29 cellular contexts compared by ENCODE assay signal in the genomic region with DNA sequence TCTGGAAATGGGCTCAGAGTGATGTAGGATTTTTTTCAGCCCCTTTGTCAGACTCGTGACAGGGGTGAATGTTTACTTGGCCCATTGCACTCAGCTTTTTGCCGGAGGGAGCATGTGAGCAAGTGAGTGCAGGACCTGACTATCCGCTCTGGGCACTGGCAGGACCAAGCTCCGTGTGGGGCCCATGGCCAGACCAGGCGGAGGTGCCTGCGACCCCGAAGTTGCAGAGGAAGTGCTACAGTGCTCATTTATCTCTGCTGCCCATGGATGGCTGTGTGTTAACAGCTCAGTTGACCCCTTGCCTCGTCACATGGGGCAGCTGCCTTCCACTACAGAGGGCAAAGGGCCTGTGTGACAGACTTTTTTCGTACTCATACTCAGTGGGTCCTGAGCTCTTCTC.
A peak's percentile ranks its signal among the peaks of the same experiment; 100 is the strongest.
DNase-seq lines count a peak whose midpoint lies in the region; ATAC-seq and TF ChIP-seq lines count a peak whose summit lies in the region.
"Had no signal": no experiment of that assay in that cellular context is flagged by ENCODE, and none has a peak within 500 bp of the region (broad histone marks: within the 10 kb centered on the region; RNA-seq: fewer than 3 reads in every experiment).

No MANE protein-coding gene starts in this region.

- ATAC-seq in upper lobe of right lung = peak; percentile 32
- no peak for ATAC-seq in HG03432 (IDR thresholded peaks at IDR 0.05; ENCODE audit: unreplicated experiment)
- ATAC-seq: A549; CD8-positive, alpha-beta T cell had no signal

- DNase-seq in posterior vena cava (ENCODE audit: low spot score) = peak; percentile 67
- no peak for DNase-seq in upper lobe of right lung
- no peak for DNase-seq in NCI-H1417 treated with DMSO at 0.1 percent for 48 hours (lab: John Stamatoyannopoulos, UW)
- DNase-seq: 8988T; ACHN; AML-193; BE2C; C1 segment of cervical spinal cord; Caco-2; Calu3; CD4-positive, alpha-beta memory T cell; CD4-positive, alpha-beta T cell; CD4-positive, CD25-positive, alpha-beta regulatory T cell; CD8-positive, alpha-beta memory T cell; CD8-positive, alpha-beta T cell; COR-L47; DMS 273 treated with DMSO at 0.1 percent for 48 hours; DMS153; DMS53; DMS79; DMS79 treated with DMSO at 0.1 percent for 48 hours; DND-41; EL had no signal

- no peaks in the 10 kb centered on the region for H3K9me3 ChIP-seq in upper lobe of right lung
- H3K9me3 ChIP-seq: BE2C, Caco-2 had no signal

- no peak overlapping the region for H3K4me3 ChIP-seq in upper lobe of right lung
- H3K4me3 ChIP-seq: A549; BLaER1; BLaER1 treated with 17β-estradiol and CSF1 and Interleukin-3, amounts not matched to agents 10 nM and 100 nM had no signal

- H3K36me3 ChIP-seq in upper lobe of right lung = no peaks in the 10 kb centered on the region
- H3K36me3 ChIP-seq: BE2C; BLaER1; BLaER1 treated with 17β-estradiol and CSF1 and Interleukin-3, amounts not matched to agents 10 nM and 100 nM had no signal

- no peak overlapping the region for H3K27ac ChIP-seq in upper lobe of right lung
- H3K27ac ChIP-seq: 22Rv1; A549; BLaER1; BLaER1 treated with 17β-estradiol and CSF1 and Interleukin-3, amounts not matched to agents 10 nM and 100 nM; C4-2B had no signal

- TF ChIP-seq CTCF in upper lobe of right lung (IDR thresholded peaks at IDR 0.05) = no peak

- H3K27me3 ChIP-seq in upper lobe of right lung = no peaks in the 10 kb centered on the region
- H3K27me3 ChIP-seq: BE2C; BLaER1; BLaER1 treated with 17β-estradiol and CSF1 and Interleukin-3, amounts not matched to agents 10 nM and 100 nM had no signal

- H3K4me1 ChIP-seq in upper lobe of right lung = no peaks in the 10 kb centered on the region
- H3K4me1 ChIP-seq: A549; BE2C; BLaER1; BLaER1 treated with 17β-estradiol and CSF1 and Interleukin-3, amounts not matched to agents 10 nM and 100 nM; Caco-2 had no signal

- intact Hi-C loops in posterior vena cava (cut with DNase I) (no loop called here), upper lobe of right lung (cut with DNase I) (no loop called here)
